1 cellular context compared by ENCODE assay signal in the genomic region with DNA sequence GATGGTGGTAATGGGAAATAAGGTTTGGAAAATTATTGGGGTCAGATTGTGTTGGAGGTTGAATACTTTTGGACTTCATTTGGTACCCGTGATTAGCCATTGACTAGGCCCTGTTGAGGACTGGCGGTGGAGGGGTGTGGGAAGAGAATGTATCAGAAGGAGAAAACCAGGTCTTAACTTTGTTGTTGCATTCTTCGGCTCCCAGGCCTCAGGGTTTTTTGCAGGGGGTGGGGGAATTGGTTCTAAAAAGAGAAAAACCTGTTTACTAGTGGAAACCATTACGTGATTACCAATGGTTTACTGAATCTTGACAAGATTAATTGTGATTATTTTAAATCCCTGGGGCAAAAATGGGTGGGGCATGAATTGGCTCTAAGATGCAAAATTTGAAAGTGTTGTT.
TF ChIP-seq lines count a peak whose summit lies in the region.

No MANE protein-coding gene starts in this region.

TF ChIP-seq in GM23338, 12 proteins besides CTCF, POLR2A, EP300 and RAD21:
- TF ChIP-seq, protein P1, sequence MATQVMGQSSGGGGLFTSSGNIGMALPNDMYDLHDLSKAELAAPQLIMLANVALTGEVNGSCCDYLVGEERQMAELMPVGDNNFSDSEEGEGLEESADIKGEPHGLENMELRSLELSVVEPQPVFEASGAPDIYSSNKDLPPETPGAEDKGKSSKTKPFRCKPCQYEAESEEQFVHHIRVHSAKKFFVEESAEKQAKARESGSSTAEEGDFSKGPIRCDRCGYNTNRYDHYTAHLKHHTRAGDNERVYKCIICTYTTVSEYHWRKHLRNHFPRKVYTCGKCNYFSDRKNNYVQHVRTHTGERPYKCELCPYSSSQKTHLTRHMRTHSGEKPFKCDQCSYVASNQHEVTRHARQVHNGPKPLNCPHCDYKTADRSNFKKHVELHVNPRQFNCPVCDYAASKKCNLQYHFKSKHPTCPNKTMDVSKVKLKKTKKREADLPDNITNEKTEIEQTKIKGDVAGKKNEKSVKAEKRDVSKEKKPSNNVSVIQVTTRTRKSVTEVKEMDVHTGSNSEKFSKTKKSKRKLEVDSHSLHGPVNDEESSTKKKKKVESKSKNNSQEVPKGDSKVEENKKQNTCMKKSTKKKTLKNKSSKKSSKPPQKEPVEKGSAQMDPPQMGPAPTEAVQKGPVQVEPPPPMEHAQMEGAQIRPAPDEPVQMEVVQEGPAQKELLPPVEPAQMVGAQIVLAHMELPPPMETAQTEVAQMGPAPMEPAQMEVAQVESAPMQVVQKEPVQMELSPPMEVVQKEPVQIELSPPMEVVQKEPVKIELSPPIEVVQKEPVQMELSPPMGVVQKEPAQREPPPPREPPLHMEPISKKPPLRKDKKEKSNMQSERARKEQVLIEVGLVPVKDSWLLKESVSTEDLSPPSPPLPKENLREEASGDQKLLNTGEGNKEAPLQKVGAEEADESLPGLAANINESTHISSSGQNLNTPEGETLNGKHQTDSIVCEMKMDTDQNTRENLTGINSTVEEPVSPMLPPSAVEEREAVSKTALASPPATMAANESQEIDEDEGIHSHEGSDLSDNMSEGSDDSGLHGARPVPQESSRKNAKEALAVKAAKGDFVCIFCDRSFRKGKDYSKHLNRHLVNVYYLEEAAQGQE (IDR thresholded peaks at IDR 0.05; ENCODE audit: unreplicated experiment): no peak
- TF ChIP-seq EZH2phosphoT487 (IDR thresholded peaks at IDR 0.05; ENCODE audit: unreplicated experiment): no peak
- TF ChIP-seq ZNF331 (CRISPR knock-in tag; IDR thresholded peaks at IDR 0.05; ENCODE audit: low read depth): no peak
- TF ChIP-seq EZH2 (IDR thresholded peaks at IDR 0.05; ENCODE audit: low read depth, unreplicated experiment): no peak
- TF ChIP-seq NANOG (IDR thresholded peaks at IDR 0.05; ENCODE audit: borderline replicate concordance): no peak
- TF ChIP-seq ZNF114 (CRISPR knock-in tag; IDR thresholded peaks at IDR 0.05): no peak
- TF ChIP-seq, protein P2, sequence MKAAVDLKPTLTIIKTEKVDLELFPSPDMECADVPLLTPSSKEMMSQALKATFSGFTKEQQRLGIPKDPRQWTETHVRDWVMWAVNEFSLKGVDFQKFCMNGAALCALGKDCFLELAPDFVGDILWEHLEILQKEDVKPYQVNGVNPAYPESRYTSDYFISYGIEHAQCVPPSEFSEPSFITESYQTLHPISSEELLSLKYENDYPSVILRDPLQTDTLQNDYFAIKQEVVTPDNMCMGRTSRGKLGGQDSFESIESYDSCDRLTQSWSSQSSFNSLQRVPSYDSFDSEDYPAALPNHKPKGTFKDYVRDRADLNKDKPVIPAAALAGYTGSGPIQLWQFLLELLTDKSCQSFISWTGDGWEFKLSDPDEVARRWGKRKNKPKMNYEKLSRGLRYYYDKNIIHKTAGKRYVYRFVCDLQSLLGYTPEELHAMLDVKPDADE (IDR thresholded peaks at IDR 0.05): no peak
- TF ChIP-seq, protein P3, sequence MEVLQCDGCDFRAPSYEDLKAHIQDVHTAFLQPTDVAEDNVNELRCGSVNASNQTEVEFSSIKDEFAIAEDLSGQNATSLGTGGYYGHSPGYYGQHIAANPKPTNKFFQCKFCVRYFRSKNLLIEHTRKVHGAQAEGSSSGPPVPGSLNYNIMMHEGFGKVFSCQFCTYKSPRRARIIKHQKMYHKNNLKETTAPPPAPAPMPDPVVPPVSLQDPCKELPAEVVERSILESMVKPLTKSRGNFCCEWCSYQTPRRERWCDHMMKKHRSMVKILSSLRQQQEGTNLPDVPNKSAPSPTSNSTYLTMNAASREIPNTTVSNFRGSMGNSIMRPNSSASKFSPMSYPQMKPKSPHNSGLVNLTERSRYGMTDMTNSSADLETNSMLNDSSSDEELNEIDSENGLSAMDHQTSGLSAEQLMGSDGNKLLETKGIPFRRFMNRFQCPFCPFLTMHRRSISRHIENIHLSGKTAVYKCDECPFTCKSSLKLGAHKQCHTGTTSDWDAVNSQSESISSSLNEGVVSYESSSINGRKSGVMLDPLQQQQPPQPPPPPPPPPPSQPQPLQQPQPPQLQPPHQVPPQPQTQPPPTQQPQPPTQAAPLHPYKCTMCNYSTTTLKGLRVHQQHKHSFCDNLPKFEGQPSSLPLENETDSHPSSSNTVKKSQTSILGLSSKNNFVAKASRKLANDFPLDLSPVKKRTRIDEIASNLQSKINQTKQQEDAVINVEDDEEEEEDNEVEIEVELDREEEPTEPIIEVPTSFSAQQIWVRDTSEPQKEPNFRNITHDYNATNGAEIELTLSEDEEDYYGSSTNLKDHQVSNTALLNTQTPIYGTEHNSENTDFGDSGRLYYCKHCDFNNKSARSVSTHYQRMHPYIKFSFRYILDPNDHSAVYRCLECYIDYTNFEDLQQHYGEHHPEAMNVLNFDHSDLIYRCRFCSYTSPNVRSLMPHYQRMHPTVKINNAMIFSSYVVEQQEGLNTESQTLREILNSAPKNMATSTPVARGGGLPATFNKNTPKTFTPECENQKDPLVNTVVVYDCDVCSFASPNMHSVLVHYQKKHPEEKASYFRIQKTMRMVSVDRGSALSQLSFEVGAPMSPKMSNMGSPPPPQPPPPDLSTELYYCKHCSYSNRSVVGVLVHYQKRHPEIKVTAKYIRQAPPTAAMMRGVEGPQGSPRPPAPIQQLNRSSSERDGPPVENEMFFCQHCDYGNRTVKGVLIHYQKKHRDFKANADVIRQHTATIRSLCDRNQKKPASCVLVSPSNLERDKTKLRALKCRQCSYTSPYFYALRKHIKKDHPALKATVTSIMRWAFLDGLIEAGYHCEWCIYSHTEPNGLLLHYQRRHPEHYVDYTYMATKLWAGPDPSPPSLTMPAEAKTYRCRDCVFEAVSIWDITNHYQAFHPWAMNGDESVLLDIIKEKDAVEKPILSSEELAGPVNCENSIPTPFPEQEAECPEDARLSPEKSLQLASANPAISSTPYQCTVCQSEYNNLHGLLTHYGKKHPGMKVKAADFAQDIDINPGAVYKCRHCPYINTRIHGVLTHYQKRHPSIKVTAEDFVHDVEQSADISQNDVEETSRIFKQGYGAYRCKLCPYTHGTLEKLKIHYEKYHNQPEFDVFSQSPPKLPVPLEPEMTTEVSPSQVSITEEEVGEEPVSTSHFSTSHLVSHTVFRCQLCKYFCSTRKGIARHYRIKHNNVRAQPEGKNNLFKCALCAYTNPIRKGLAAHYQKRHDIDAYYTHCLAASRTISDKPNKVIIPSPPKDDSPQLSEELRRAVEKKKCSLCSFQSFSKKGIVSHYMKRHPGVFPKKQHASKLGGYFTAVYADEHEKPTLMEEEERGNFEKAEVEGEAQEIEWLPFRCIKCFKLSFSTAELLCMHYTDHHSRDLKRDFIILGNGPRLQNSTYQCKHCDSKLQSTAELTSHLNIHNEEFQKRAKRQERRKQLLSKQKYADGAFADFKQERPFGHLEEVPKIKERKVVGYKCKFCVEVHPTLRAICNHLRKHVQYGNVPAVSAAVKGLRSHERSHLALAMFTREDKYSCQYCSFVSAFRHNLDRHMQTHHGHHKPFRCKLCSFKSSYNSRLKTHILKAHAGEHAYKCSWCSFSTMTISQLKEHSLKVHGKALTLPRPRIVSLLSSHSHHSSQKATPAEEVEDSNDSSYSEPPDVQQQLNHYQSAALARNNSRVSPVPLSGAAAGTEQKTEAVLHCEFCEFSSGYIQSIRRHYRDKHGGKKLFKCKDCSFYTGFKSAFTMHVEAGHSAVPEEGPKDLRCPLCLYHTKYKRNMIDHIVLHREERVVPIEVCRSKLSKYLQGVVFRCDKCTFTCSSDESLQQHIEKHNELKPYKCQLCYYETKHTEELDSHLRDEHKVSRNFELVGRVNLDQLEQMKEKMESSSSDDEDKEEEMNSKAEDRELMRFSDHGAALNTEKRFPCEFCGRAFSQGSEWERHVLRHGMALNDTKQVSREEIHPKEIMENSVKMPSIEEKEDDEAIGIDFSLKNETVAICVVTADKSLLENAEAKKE (CRISPR knock-in tag; IDR thresholded peaks at IDR 0.05): no peak
- TF ChIP-seq JUNB (IDR thresholded peaks at IDR 0.05; ENCODE audit: unreplicated experiment): no peak
- no peak for TF ChIP-seq POLR2AphosphoS5 (IDR thresholded peaks at IDR 0.05; ENCODE audit: low read depth)
